ENCODE assay signal across 15 cellular contexts in genomic region chr14:103456167-103456835, GRCh38.
DNase-seq lines count a peak whose midpoint lies in the region; ATAC-seq and TF ChIP-seq lines count a peak whose summit lies in the region.
"Had no signal": no experiment of that assay in that cellular context is flagged by ENCODE, and none has a peak within 500 bp of the region (broad histone marks: within the 10 kb centered on the region; RNA-seq: fewer than 3 reads in every experiment).

No MANE protein-coding gene starts in this region.

- no peak for TF ChIP-seq CTCF in natural killer cell (IDR thresholded peaks at IDR 0.05)
- TF ChIP-seq CTCF in hepatocyte (IDR thresholded peaks at IDR 0.05; ENCODE audit: poor library complexity), result no peak

- peaks cover 13 to 17% of the 10 kb centered on the region in 2 donors for H3K4me1 Mint-ChIP-seq in natural killer cell
- peaks cover 10 to 15% of the 10 kb centered on the region in 2 donors for H3K4me1 Mint-ChIP-seq in natural killer cell treated with Interleukin-12 subunit alpha and Interleukin-12 subunit beta and Interleukin-15 and Interleukin-18, amount 100 ng/mL, for 72 hours (ENCODE audit: low read depth in 2 of 2)
- peaks cover 10% of the 10 kb centered on the region for H3K4me1 Mint-ChIP-seq in activated naive CD8-positive, alpha-beta T cell treated with anti-CD3 and anti-CD28 coated beads, Interleukin-2, amount 50 U/mL, for 24 hours

- H3K4me3 Mint-ChIP-seq in natural killer cell, result no peak overlapping the region
- no peak overlapping the region for H3K4me3 Mint-ChIP-seq in natural killer cell treated with Interleukin-12 subunit alpha and Interleukin-12 subunit beta and Interleukin-15 and Interleukin-18, amount 100 ng/mL, for 72 hours
- H3K4me3 Mint-ChIP-seq in activated naive CD8-positive, alpha-beta T cell treated with anti-CD3 and anti-CD28 coated beads, Interleukin-2, amount 50 U/mL, for 24 hours, result no peak overlapping the region
- H3K4me3 Mint-ChIP-seq: effector memory CD8-positive, alpha-beta T cell had no signal

- H3K27me3 Mint-ChIP-seq in natural killer cell (ENCODE audit: low read depth in 2 of 2), result no peaks in the 10 kb centered on the region
- no peaks in the 10 kb centered on the region for H3K27me3 Mint-ChIP-seq in natural killer cell treated with Interleukin-12 subunit alpha and Interleukin-12 subunit beta and Interleukin-15 and Interleukin-18, amount 100 ng/mL, for 72 hours
- no peaks in the 10 kb centered on the region for H3K27me3 Mint-ChIP-seq in activated naive CD8-positive, alpha-beta T cell treated with anti-CD3 and anti-CD28 coated beads, Interleukin-2, amount 50 U/mL, for 24 hours
- H3K27me3 Mint-ChIP-seq: effector memory CD8-positive, alpha-beta T cell had no signal

- H3K36me3 ChIP-seq in hepatocyte (replicated peaks; ENCODE audit: insufficient read depth, low read depth), result no peaks in the 10 kb centered on the region
- peaks cover 3% of the 10 kb centered on the region; the same call in 1 of the 2 replicates for H3K36me3 ChIP-seq in HAP-1 (replicated peaks)

- H3K4me3 ChIP-seq in hepatocyte (no peak overlapping the region), HAP-1 (no peak overlapping the region)

- no peaks in the 10 kb centered on the region for H3K27me3 ChIP-seq in hepatocyte
- H3K27me3 ChIP-seq in HAP-1 (ENCODE audit: low read depth), result no peaks in the 10 kb centered on the region

- no peaks in the 10 kb centered on the region for H3K9me3 Mint-ChIP-seq in natural killer cell
- no peaks in the 10 kb centered on the region for H3K9me3 Mint-ChIP-seq in natural killer cell treated with Interleukin-12 subunit alpha and Interleukin-12 subunit beta and Interleukin-15 and Interleukin-18, amount 100 ng/mL, for 72 hours
- H3K9me3 Mint-ChIP-seq in activated naive CD8-positive, alpha-beta T cell treated with anti-CD3 and anti-CD28 coated beads, Interleukin-2, amount 50 U/mL, for 24 hours, result no peaks in the 10 kb centered on the region
- H3K9me3 Mint-ChIP-seq: effector memory CD8-positive, alpha-beta T cell had no signal

- H3K36me3 Mint-ChIP-seq in natural killer cell, result no peaks in the 10 kb centered on the region
- H3K36me3 Mint-ChIP-seq in natural killer cell treated with Interleukin-12 subunit alpha and Interleukin-12 subunit beta and Interleukin-15 and Interleukin-18, amount 100 ng/mL, for 72 hours, result no peaks in the 10 kb centered on the region
- peaks cover 26% of the 10 kb centered on the region for H3K36me3 Mint-ChIP-seq in activated naive CD8-positive, alpha-beta T cell treated with anti-CD3 and anti-CD28 coated beads, Interleukin-2, amount 50 U/mL, for 24 hours (ENCODE audit: low read depth)

- no peaks in the 10 kb centered on the region for H3K9me2 ChIP-seq in hepatocyte (replicated peaks; ENCODE audit: insufficient read depth)

- DNase-seq in natural killer cell (no peak), iris pigment epithelial cell (ENCODE audit: low read depth) (peak; percentile 58), GM19240 (ENCODE audit: insufficient read length, low spot score) (no peak), hepatocyte (ENCODE audit: low spot score) (no peak), HAP-1 (ENCODE audit: low spot score in 2 of 2) (no peak), NCI-H2081 treated with DMSO at 0.1 percent for 48 hours (lab: John Stamatoyannopoulos, UW) (no peak)
- DNase-seq in natural killer cell treated with Interleukin-12 subunit alpha and Interleukin-12 subunit beta and Interleukin-15 and Interleukin-18, amount 100 ng/mL, for 72 hours (ENCODE audit: low spot score), result no peak
- no peak for DNase-seq in activated naive CD8-positive, alpha-beta T cell treated with anti-CD3 and anti-CD28 coated beads, Interleukin-2, amount 50 U/mL, for 24 hours
- DNase-seq: activated CD4-positive, alpha-beta T cell treated with anti-CD3 and anti-CD28 coated beads for 4 hours; C1 segment of cervical spinal cord; effector memory CD8-positive, alpha-beta T cell; hypothalamus; NCI-H524; stimulated activated CD4-positive, alpha-beta T cell treated with anti-CD3 and anti-CD28 coated beads, Interleukin-2, amount 100 ng/mL, for 48 hours; stimulated activated naive CD8-positive, alpha-beta T cell treated with anti-CD3 and anti-CD28 coated beads, Interleukin-15, Interleukin-2, amounts not matched to agents 100 U/mL and 50 U/mL, for 24 hours had no signal

- ATAC-seq in natural killer cell, result no peak
- no peak for ATAC-seq in natural killer cell treated with Interleukin-12 subunit alpha and Interleukin-12 subunit beta and Interleukin-15 and Interleukin-18, amount 100 ng/mL, for 72 hours
- ATAC-seq in activated naive CD8-positive, alpha-beta T cell treated with anti-CD3 and anti-CD28 coated beads, Interleukin-2, amount 50 U/mL, for 24 hours, result no peak
- ATAC-seq: effector memory CD8-positive, alpha-beta T cell; stimulated activated naive CD8-positive, alpha-beta T cell treated with anti-CD3 and anti-CD28 coated beads, Interleukin-15, Interleukin-2, amounts not matched to agents 100 U/mL and 50 U/mL, for 24 hours had no signal

- peak overlapping the region; percentile 21 to 60 for H3K27ac Mint-ChIP-seq in natural killer cell
- H3K27ac Mint-ChIP-seq in natural killer cell treated with Interleukin-12 subunit alpha and Interleukin-12 subunit beta and Interleukin-15 and Interleukin-18, amount 100 ng/mL, for 72 hours, result peak overlapping the region in 1 of 2 donors; percentile 1
- peak overlapping the region; percentile 50 for H3K27ac Mint-ChIP-seq in activated naive CD8-positive, alpha-beta T cell treated with anti-CD3 and anti-CD28 coated beads, Interleukin-2, amount 50 U/mL, for 24 hours

- peaks cover 6% of the 10 kb centered on the region for H4K20me1 ChIP-seq in hepatocyte (ENCODE audit: insufficient read depth, poor library complexity, severe bottlenecking)

- in situ Hi-C loops in HAP-1 (cut with MboI; ENCODE audit: low sequenced_read_pairs), result no loop called here

- H3K79me2 ChIP-seq in hepatocyte, result peaks cover 62% of the 10 kb centered on the region

- no peaks in the 10 kb centered on the region for H3K9me3 ChIP-seq in hepatocyte (ENCODE audit: low read depth)
- H3K9me3 ChIP-seq in HAP-1, result no peaks in the 10 kb centered on the region

- H3K4me1 ChIP-seq in hepatocyte (ENCODE audit: insufficient read depth), result no peaks in the 10 kb centered on the region
- H3K4me1 ChIP-seq in HAP-1, result no peaks in the 10 kb centered on the region

- 81% methylated on average over 4 of the region's 4 CpGs for WGBS in hepatocyte (ENCODE audit: low lambda C conversion rate, missing lambda C conversion rate)

- intact Hi-C loops in natural killer cell (cut with micrococcal nuclease), result no loop called here

- H2AFZ ChIP-seq in hepatocyte, result no peak overlapping the region

- H3K4me2 ChIP-seq in hepatocyte, result no peak overlapping the region

- no peak overlapping the region for H3K27ac ChIP-seq in hepatocyte
